12 cellular contexts compared by ENCODE assay signal in genomic region chr1:64906447-64906846, GRCh38. TPM values are rescaled to one million over a fixed set of nuclear protein-coding genes. Genes with fewer than 3 reads are reported as not detected.
A peak's percentile ranks its signal among the peaks of the same experiment; 100 is the strongest.
DNase-seq lines count a peak whose midpoint lies in the region; ATAC-seq and TF ChIP-seq lines count a peak whose summit lies in the region.
"Had no signal": no experiment of that assay in that cellular context is flagged by ENCODE, and none has a peak within 500 bp of the region (broad histone marks: within the 10 kb centered on the region; RNA-seq: fewer than 3 reads in every experiment).

No MANE protein-coding gene starts in this region.

- no peaks in the 10 kb centered on the region for H3K27me3 ChIP-seq in Panc1 (ENCODE audit: control insufficient read depth, insufficient read depth, low read length)
- H3K27me3 ChIP-seq in foreskin keratinocyte = no peaks in the 10 kb centered on the region
- H3K27me3 ChIP-seq in right cardiac atrium (ENCODE audit: control insufficient read depth, insufficient read depth) = no peaks in the 10 kb centered on the region
- H3K27me3 ChIP-seq: adrenal gland had no signal

- peak; percentile 27 for DNase-seq in stimulated activated CD4-positive, alpha-beta T cell treated with anti-CD3 and anti-CD28 coated beads, Interleukin-1b, Interleukin-23, amount 100 ng/mL, for 48 hours
- DNase-seq in stimulated activated CD4-positive, alpha-beta T cell treated with anti-CD3 and anti-CD28 coated beads, Interleukin-12 subunit alpha, Interleukin-12 subunit beta, amount 100 ng/mL, for 4 hours = no peak
- DNase-seq in Panc1 (ENCODE audit: low read depth, low spot score) (no peak), foreskin keratinocyte (no peak), right cardiac atrium (no peak)
- DNase-seq: adrenal gland, Kasumi-1 had no signal

- H3K27ac ChIP-seq in Panc1 (ENCODE audit: low read length) (no peak overlapping the region), foreskin keratinocyte (no peak overlapping the region), right cardiac atrium (ENCODE audit: low read length) (no peak overlapping the region)
- H3K27ac ChIP-seq: adrenal gland had no signal

- peak overlapping the region; percentile 20 for H3K4me3 Mint-ChIP-seq in stimulated activated naive CD8-positive, alpha-beta T cell treated with anti-CD3 and anti-CD28 coated beads, Interleukin-15, Interleukin-2, amounts not matched to agents 100 ng/mL and 50 ng/mL, for 24 hours
- H3K4me3 Mint-ChIP-seq: CD14-positive monocyte had no signal

- H3K27me3 Mint-ChIP-seq in stimulated activated naive CD8-positive, alpha-beta T cell treated with anti-CD3 and anti-CD28 coated beads, Interleukin-15, Interleukin-2, amounts not matched to agents 100 ng/mL and 50 ng/mL, for 24 hours = no peaks in the 10 kb centered on the region

- TF ChIP-seq CTCF in Panc1 (IDR thresholded peaks at IDR 0.05) (no peak), foreskin keratinocyte (conservative IDR thresholded peaks at IDR 0.05) (no peak)

- H3K36me3 Mint-ChIP-seq in stimulated activated naive CD8-positive, alpha-beta T cell treated with anti-CD3 and anti-CD28 coated beads, Interleukin-15, Interleukin-2, amounts not matched to agents 100 ng/mL and 50 ng/mL, for 24 hours (ENCODE audit: low read depth) = peaks cover 3% of the 10 kb centered on the region

- no peaks in the 10 kb centered on the region for H3K36me3 ChIP-seq in Panc1 (ENCODE audit: control insufficient read depth, insufficient read depth, low read length)
- H3K36me3 ChIP-seq: adrenal gland had no signal

- no peak overlapping the region for H3K4me3 ChIP-seq in Panc1 (ENCODE audit: low read depth in 2 of 2, low read length in 2 of 2)
- H3K4me3 ChIP-seq in right cardiac atrium (ENCODE audit: low read length) = no peak overlapping the region
- H3K4me3 ChIP-seq: adrenal gland, smooth muscle cell had no signal

- ATAC-seq in Panc1 (peak; percentile 61; the same call in 1 of the 2 replicates), foreskin keratinocyte (peak; percentile 5), HG02571 (IDR thresholded peaks at IDR 0.05; ENCODE audit: unreplicated experiment) (no peak), right cardiac atrium (no peak), HG03039 (IDR thresholded peaks at IDR 0.05; ENCODE audit: unreplicated experiment) (no peak)

- no peaks in the 10 kb centered on the region for H3K9me3 Mint-ChIP-seq in stimulated activated naive CD8-positive, alpha-beta T cell treated with anti-CD3 and anti-CD28 coated beads, Interleukin-15, Interleukin-2, amounts not matched to agents 100 ng/mL and 50 ng/mL, for 24 hours

- no TSS peak for BruUV-seq in Panc1 (replicated peaks; lab: Mats Ljungman, UMichigan)

- WGBS in right cardiac atrium = 96% methylated on average over 3 of the region's 3 CpGs

- H3K4me1 ChIP-seq in Panc1 (ENCODE audit: control insufficient read depth, insufficient read depth, low read length) (peaks cover 25% of the 10 kb centered on the region), foreskin keratinocyte (peaks cover 7% of the 10 kb centered on the region), right cardiac atrium (ENCODE audit: control insufficient read depth, insufficient read depth, low read length) (peaks cover 1% of the 10 kb centered on the region)

- no peaks in the 10 kb centered on the region for H3K9me3 ChIP-seq in Panc1 (ENCODE audit: control insufficient read depth, insufficient read depth, low read depth, low read length)
- H3K9me3 ChIP-seq in right cardiac atrium (ENCODE audit: control insufficient read depth, low read length) = no peaks in the 10 kb centered on the region
- H3K9me3 ChIP-seq: adrenal gland had no signal

- peaks cover 98% of the 10 kb centered on the region for H3K4me1 Mint-ChIP-seq in stimulated activated naive CD8-positive, alpha-beta T cell treated with anti-CD3 and anti-CD28 coated beads, Interleukin-15, Interleukin-2, amounts not matched to agents 100 ng/mL and 50 ng/mL, for 24 hours (ENCODE audit: low read depth)

- POLR2A ChIA-PET in Panc1 (lab: Charles Lee) = interaction anchor here (0.6 kb wide), 1 partner anchor 11 kb away, joined by 3 read pairs; no protein-coding TSS in a partner anchor

- intact Hi-C loops in Panc1 (cut with micrococcal nuclease; ENCODE audit: unreplicated experiment) = no loop called here
- intact Hi-C loops in right cardiac atrium (cut with DNase I) = no loop called here

- in situ Hi-C loops in Panc1 (cut with HindIII; ENCODE audit: low pct_unique_long_range_greater_than_20kb, low sequenced_read_pairs) = no loop called here

- peak overlapping the region; percentile 62 for H3K27ac Mint-ChIP-seq in stimulated activated naive CD8-positive, alpha-beta T cell treated with anti-CD3 and anti-CD28 coated beads, Interleukin-15, Interleukin-2, amounts not matched to agents 100 ng/mL and 50 ng/mL, for 24 hours

- CTCF ChIA-PET in Panc1 (lab: Charles Lee) = no interaction called here

RNA-seq across cellular contexts. Expression of gene JAK1, which starts 59.9 kb away (rescaled TPM):
- total RNA-seq in Panc1 (2021; ENCODE audit: unreplicated experiment) (138 TPM), foreskin keratinocyte (60.7 and 67.8 TPM in 2 replicates), right cardiac atrium (100 to 1,000 TPM in 1 of 4 donors, 10 to 100 TPM in 3; 76.6 to 106 (median 88.0) TPM)
- polyA plus RNA-seq in Panc1 (2012; ENCODE audit: insufficient read length) = 67.5 TPM
- polyA plus RNA-seq in foreskin keratinocyte (17.8 and 18.5 TPM in 2 replicates), right cardiac atrium (33.1 TPM)

Comparison
In these comparisons a context has a peak if more than half of its experiments do, and no peak if none do; other contexts are left out.
1. ATAC-seq: peak in Panc1 (single experiment) and foreskin keratinocyte (single experiment); none in HG02571 (single experiment), right cardiac atrium (0 of 2) and HG03039 (single experiment).